In genomic region chr1:53405737-53406136, GRCh38 we compare ENCODE assay signal across 17 cellular contexts. TPM values are rescaled to one million over a fixed set of nuclear protein-coding genes. Genes with fewer than 3 reads are reported as not detected.
DNase-seq lines count a peak whose midpoint lies in the region; ATAC-seq and TF ChIP-seq lines count a peak whose summit lies in the region.
"Had no signal": no experiment of that assay in that cellular context is flagged by ENCODE, and none has a peak within 500 bp of the region (broad histone marks: within the 10 kb centered on the region; RNA-seq: fewer than 3 reads in every experiment).

No MANE protein-coding gene starts in this region.

- no peaks in the 10 kb centered on the region for H3K27me3 Mint-ChIP-seq in natural killer cell treated with Interleukin-12 subunit alpha and Interleukin-12 subunit beta and Interleukin-15 and Interleukin-18, amount 100 ng/mL, for 72 hours
- H3K27me3 Mint-ChIP-seq in natural killer cell (ENCODE audit: low read depth in 2 of 2): peaks cover 0 to 4% of the 10 kb centered on the region in 2 donors
- peaks cover 53% of the 10 kb centered on the region for H3K27me3 Mint-ChIP-seq in type B pancreatic cell
- H3K27me3 Mint-ChIP-seq: CD4-positive, CD25-positive, alpha-beta regulatory T cell had no signal

- intact Hi-C loops in natural killer cell (cut with micrococcal nuclease): no loop called here

- no peaks in the 10 kb centered on the region for H3K36me3 Mint-ChIP-seq in natural killer cell treated with Interleukin-12 subunit alpha and Interleukin-12 subunit beta and Interleukin-15 and Interleukin-18, amount 100 ng/mL, for 72 hours
- no peaks in the 10 kb centered on the region for H3K36me3 Mint-ChIP-seq in natural killer cell
- H3K36me3 Mint-ChIP-seq in type B pancreatic cell: no peaks in the 10 kb centered on the region
- H3K36me3 Mint-ChIP-seq: CD4-positive, CD25-positive, alpha-beta regulatory T cell; CD8-positive, alpha-beta T cell had no signal

- no peak for DNase-seq in natural killer cell treated with Interleukin-12 subunit alpha and Interleukin-12 subunit beta and Interleukin-15 and Interleukin-18, amount 100 ng/mL, for 72 hours (ENCODE audit: low spot score)
- DNase-seq in natural killer cell (no peak), mesenteric fat pad (ENCODE audit: low spot score) (peak; percentile 11), type B pancreatic cell (ENCODE audit: extremely low spot score, unreplicated experiment) (peak; percentile 43), DMS153 treated with DMSO at 0.1 percent for 48 hours (lab: John Stamatoyannopoulos, UW; ENCODE audit: unreplicated experiment) (no peak)
- DNase-seq: Caco-2; CD4-positive, CD25-positive, alpha-beta regulatory T cell; DMS153; DMS79; EL; GDM1; GOT3; HFFc6 had no signal

- no peak for ATAC-seq in natural killer cell treated with Interleukin-12 subunit alpha and Interleukin-12 subunit beta and Interleukin-15 and Interleukin-18, amount 100 ng/mL, for 72 hours
- ATAC-seq in natural killer cell (no peak), GM21381 (IDR thresholded peaks at IDR 0.05; ENCODE audit: unreplicated experiment) (no peak)
- ATAC-seq: CD8-positive, alpha-beta T cell; GM12878 had no signal

- H3K27ac Mint-ChIP-seq in natural killer cell treated with Interleukin-12 subunit alpha and Interleukin-12 subunit beta and Interleukin-15 and Interleukin-18, amount 100 ng/mL, for 72 hours: peak overlapping the region; percentile 85 to 90
- no peak overlapping the region for H3K27ac Mint-ChIP-seq in natural killer cell
- H3K27ac Mint-ChIP-seq in type B pancreatic cell: no peak overlapping the region
- H3K27ac Mint-ChIP-seq: B cell; CD4-positive, CD25-positive, alpha-beta regulatory T cell; CD8-positive, alpha-beta T cell; HFFc6 had no signal

- TF ChIP-seq CTCF in natural killer cell (IDR thresholded peaks at IDR 0.05) (no peak), type B pancreatic cell (conservative IDR thresholded peaks at IDR 0.05) (no peak)

- H3K9me3 Mint-ChIP-seq in natural killer cell treated with Interleukin-12 subunit alpha and Interleukin-12 subunit beta and Interleukin-15 and Interleukin-18, amount 100 ng/mL, for 72 hours: no peaks in the 10 kb centered on the region
- H3K9me3 Mint-ChIP-seq in natural killer cell: no peaks in the 10 kb centered on the region
- no peaks in the 10 kb centered on the region for H3K9me3 Mint-ChIP-seq in type B pancreatic cell
- H3K9me3 Mint-ChIP-seq: CD4-positive, CD25-positive, alpha-beta regulatory T cell; CD8-positive, alpha-beta T cell; HFFc6 had no signal

- H3K4me1 Mint-ChIP-seq in natural killer cell treated with Interleukin-12 subunit alpha and Interleukin-12 subunit beta and Interleukin-15 and Interleukin-18, amount 100 ng/mL, for 72 hours (ENCODE audit: low read depth in 2 of 2): peaks cover 27 to 30% of the 10 kb centered on the region in 2 donors
- H3K4me1 Mint-ChIP-seq in natural killer cell (peaks cover 0 to 9% of the 10 kb centered on the region in 2 donors), type B pancreatic cell (ENCODE audit: unreplicated experiment) (peaks cover 21% of the 10 kb centered on the region)

- no peak overlapping the region for H3K4me3 Mint-ChIP-seq in natural killer cell treated with Interleukin-12 subunit alpha and Interleukin-12 subunit beta and Interleukin-15 and Interleukin-18, amount 100 ng/mL, for 72 hours
- H3K4me3 Mint-ChIP-seq in natural killer cell (no peak overlapping the region), type B pancreatic cell (no peak overlapping the region)
- H3K4me3 Mint-ChIP-seq: B cell; CD4-positive, CD25-positive, alpha-beta regulatory T cell; CD8-positive, alpha-beta T cell; HFFc6 had no signal

RNA-seq across cellular contexts. Expression of gene DMRTB1, which starts 53.5 kb away (rescaled TPM):
- total RNA-seq in natural killer cell treated with Interleukin-12 subunit alpha and Interleukin-12 subunit beta and Interleukin-15 and Interleukin-18, amount 100 ng/mL, for 72 hours: not detected
- not detected for total RNA-seq in natural killer cell
- total RNA-seq in mesenteric fat pad: not detected
- not detected in 2 replicates for total RNA-seq in type B pancreatic cell (ENCODE audit: low replicate concordance)
- total RNA-seq: B cell; Caco-2; CD4-positive, CD25-positive, alpha-beta regulatory T cell; CD8-positive, alpha-beta T cell; GM12878; HFFc6 had no signal

Comparison
In these comparisons a context has a peak if more than half of its experiments do, and no peak if none do; other contexts are left out.
1. H3K27ac Mint-ChIP-seq: peak in natural killer cell treated with Interleukin-12 subunit alpha and Interleukin-12 subunit beta and Interleukin-15 and Interleukin-18, amount 100 ng/mL, for 72 hours (2 of 2); none in natural killer cell (0 of 2) and type B pancreatic cell (single experiment).
2. DNase-seq: peak in mesenteric fat pad (single experiment) and type B pancreatic cell (single experiment); none in natural killer cell treated with Interleukin-12 subunit alpha and Interleukin-12 subunit beta and Interleukin-15 and Interleukin-18, amount 100 ng/mL, for 72 hours (single experiment), natural killer cell (single experiment) and DMS153 treated with DMSO at 0.1 percent for 48 hours (single experiment).